ENCODE assay signal across 12 cellular contexts in the genomic region with DNA sequence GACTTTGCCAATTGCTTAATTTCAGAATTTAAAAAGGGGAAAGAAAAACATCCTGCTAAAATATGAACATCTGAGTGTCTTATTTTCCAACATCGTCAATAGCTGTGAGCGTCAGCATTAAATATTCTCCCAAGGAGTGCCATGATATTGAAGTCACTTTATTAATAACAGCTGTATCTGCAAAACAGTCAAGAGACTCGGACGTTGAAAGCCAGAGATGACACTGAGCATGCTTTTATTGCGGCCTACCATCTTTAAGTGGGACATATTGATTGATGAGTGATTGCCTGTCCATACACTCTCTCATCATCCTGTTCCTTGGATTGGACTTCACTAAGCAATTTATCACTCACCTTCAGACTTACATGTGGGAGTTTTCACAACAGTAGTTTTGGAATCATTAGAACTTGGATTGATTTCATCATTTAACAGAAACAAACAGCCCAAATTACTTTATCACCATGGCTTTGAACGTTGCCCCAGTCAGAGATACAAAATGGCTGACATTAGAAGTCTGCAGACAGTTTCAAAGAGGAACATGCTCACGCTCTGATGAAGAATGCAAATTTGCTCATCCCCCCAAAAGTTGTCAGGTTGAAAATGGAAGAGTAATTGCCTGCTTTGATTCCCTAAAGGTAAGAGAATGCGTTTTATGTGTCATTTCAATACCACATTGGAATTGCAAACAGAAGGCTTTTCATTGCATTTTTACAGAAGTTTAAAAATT. TPM values are rescaled to one million over a fixed set of nuclear protein-coding genes. Genes with fewer than 3 reads are reported as not detected.
DNase-seq lines count a peak whose midpoint lies in the region; ATAC-seq, FAIRE-seq and TF ChIP-seq lines count a peak whose summit lies in the region.
"Had no signal": no experiment of that assay in that cellular context is flagged by ENCODE, and none has a peak within 500 bp of the region (broad histone marks: within the 10 kb centered on the region; RNA-seq: fewer than 3 reads in every experiment).

No MANE protein-coding gene starts in this region.

- H3K27ac ChIP-seq in A673 (ENCODE audit: low read depth, low read length, poor library complexity, severe bottlenecking) (no peak overlapping the region), PC-3 (ENCODE audit: low read length) (0 out of 2 replicates have a peak overlapping the region, but pooled peaks have one; percentile 76), endothelial cell of umbilical vein (ENCODE audit: insufficient read depth, low read depth, low read length) (peak overlapping the region; percentile 82)

- FAIRE-seq in endothelial cell of umbilical vein (lab: Jason Lieb, UNC) = no peak

- H3K4me3 ChIP-seq in A673 (ENCODE audit: low read depth, low read length, poor library complexity, severe bottlenecking) (no peak overlapping the region), PC-3 (ENCODE audit: low read length) (no peak overlapping the region), endothelial cell of umbilical vein (replicated peaks in 1 of 3; ENCODE audit: insufficient read depth in 1 of 3, low read depth in 1 of 3, low read length in 3 of 3) (no peak overlapping the region)

- peaks cover 31% of the 10 kb centered on the region for H3K4me1 ChIP-seq in A673 (ENCODE audit: insufficient read depth, low read length, poor library complexity, severe bottlenecking)
- H3K4me1 ChIP-seq in PC-3 (ENCODE audit: insufficient read depth, low read length) = peaks cover 62% of the 10 kb centered on the region
- peaks cover 79% of the 10 kb centered on the region for H3K4me1 ChIP-seq in endothelial cell of umbilical vein (ENCODE audit: control insufficient read depth, extremely low read depth, insufficient read depth, low read length)

- peak overlapping the region; percentile 7 for H3K4me3 Mint-ChIP-seq in osteocyte (ENCODE audit: unreplicated experiment)
- H3K4me3 Mint-ChIP-seq: activated T-helper 1 cell treated with anti-CD3 and anti-CD28 coated beads, Interleukin-12 subunit alpha, Interleukin-12 subunit beta, Interleukin-2, Interleukin-4 antibody, amounts not matched to agents 30 ng/mL and 10 ng/mL and 1 ng/mL, durations not matched to agents 14 hours and 24 hours and 36 hours had no signal

- no peak for TF ChIP-seq POLR2A in endothelial cell of umbilical vein (IDR thresholded peaks at IDR 0.05; ENCODE audit: low read depth, low read length)

- BruUV-seq in A673 (replicated peaks; lab: Mats Ljungman, UMichigan) (TSS peak; percentile 33), PC-3 (replicated peaks; lab: Mats Ljungman, UMichigan) (TSS peak; percentile 37), endothelial cell of umbilical vein (replicated peaks; lab: Mats Ljungman, UMichigan) (TSS peak; percentile 25)

- no peaks in the 10 kb centered on the region for H4K20me1 ChIP-seq in PC-3 (ENCODE audit: low read length)
- H4K20me1 ChIP-seq in endothelial cell of umbilical vein (replicated peaks; ENCODE audit: control insufficient read depth, extremely low read depth, insufficient read depth, low read length) = peaks cover 3% of the 10 kb centered on the region

- H3K4me2 ChIP-seq in PC-3 (ENCODE audit: low read length) (peak overlapping the region; percentile 9; the same call in 1 of the 2 replicates), endothelial cell of umbilical vein (ENCODE audit: insufficient read depth, low read length) (peak overlapping the region; percentile 63)

- intact Hi-C loops in A673 (cut with micrococcal nuclease; ENCODE audit: unreplicated experiment) = no loop called here
- intact Hi-C loops in PC-3 (cut with micrococcal nuclease) = loop anchor here (2.0 kb wide), 1 partner anchor 19 kb away; no protein-coding TSS in a partner anchor
- intact Hi-C loops in endothelial cell of umbilical vein (cut with micrococcal nuclease) = loop anchor here (1.0 kb wide), 1 partner anchor 16 kb away; no protein-coding TSS in a partner anchor

- H3K27ac Mint-ChIP-seq in osteocyte (ENCODE audit: unreplicated experiment) = peak overlapping the region; percentile 92
- H3K27ac Mint-ChIP-seq: activated T-helper 1 cell treated with anti-CD3 and anti-CD28 coated beads, Interleukin-12 subunit alpha, Interleukin-12 subunit beta, Interleukin-2, Interleukin-4 antibody, amounts not matched to agents 30 ng/mL and 10 ng/mL and 1 ng/mL, durations not matched to agents 14 hours and 24 hours and 36 hours had no signal

- no peak overlapping the region for H3K9ac ChIP-seq in PC-3 (ENCODE audit: low read length)
- peak overlapping the region; percentile 69 for H3K9ac ChIP-seq in endothelial cell of umbilical vein (replicated peaks; ENCODE audit: extremely low read depth, insufficient read depth, low read length)

- H3K4me1 Mint-ChIP-seq in osteocyte (ENCODE audit: unreplicated experiment) = peaks cover 83% of the 10 kb centered on the region

- no peaks in the 10 kb centered on the region for H3K9me2 ChIP-seq in PC-3 (replicated peaks; ENCODE audit: low read length)

- H3K79me2 ChIP-seq in PC-3 (ENCODE audit: low read length) = peaks cover 30% of the 10 kb centered on the region
- peaks cover 80% of the 10 kb centered on the region for H3K79me2 ChIP-seq in endothelial cell of umbilical vein (ENCODE audit: control insufficient read depth, insufficient read depth, low read length)

- no peaks in the 10 kb centered on the region for H3F3A ChIP-seq in PC-3 (ENCODE audit: low read length, unreplicated experiment)

- dilution Hi-C loops in endothelial cell of umbilical vein (cut with MboI; ENCODE audit: extremely low pct_ligation_motif_present, low sequenced_read_pairs) = no loop called here

- POLR2A ChIA-PET in A673 (lab: Charles Lee; ENCODE audit: low non-redundant PET) (no interaction called here), PC-3 (lab: Charles Lee; ENCODE audit: unreplicated experiment) (no interaction called here), endothelial cell of umbilical vein (lab: Charles Lee) (interaction anchor here (1.0 kb wide), 1 partner anchor 16 kb away, joined by 3 read pairs; no protein-coding TSS in a partner anchor), GM10248 (lab: Yijun Ruan, JAX) (no interaction called here)

- H3K9me3 ChIP-seq in A673 (ENCODE audit: low read depth, low read length, poor library complexity, severe bottlenecking) (no peaks in the 10 kb centered on the region), PC-3 (ENCODE audit: low read length) (no peaks in the 10 kb centered on the region), endothelial cell of umbilical vein (replicated peaks; ENCODE audit: control insufficient read depth, insufficient read depth, low read length) (no peaks in the 10 kb centered on the region)

- CTCF ChIA-PET in A673 (lab: Charles Lee) (no interaction called here), PC-3 (lab: Charles Lee) (no interaction called here), endothelial cell of umbilical vein (lab: Charles Lee) (interaction anchor here (0.8 to 2.6 kb wide), 17 partner anchors 9 to 166 kb away, joined by 3 to 14 read pairs (median 3); no protein-coding TSS in a partner anchor), GM10248 (lab: Yijun Ruan, JAX) (interaction anchor here (1.2 kb wide), 1 partner anchor 18 kb away, joined by 3 read pairs; no protein-coding TSS in a partner anchor)

- H3K36me3 ChIP-seq in A673 (ENCODE audit: insufficient read depth, low read length, poor library complexity, severe bottlenecking) = no peaks in the 10 kb centered on the region
- 0 out of 2 replicates have a peak, but pooled peaks cover 3% of the 10 kb centered on the region for H3K36me3 ChIP-seq in PC-3 (ENCODE audit: low read depth, low read length)
- H3K36me3 ChIP-seq in endothelial cell of umbilical vein (ENCODE audit: control insufficient read depth in 2 of 2, extremely low read depth in 1 of 2, insufficient read depth in 2 of 2, low read length in 2 of 2) = peaks cover 0 to 12% of the 10 kb centered on the region in 2 experiments

- DNase-seq in A673 (ENCODE audit: low spot score) = no peak
- no peak for DNase-seq in PC-3
- DNase-seq in endothelial cell of umbilical vein (ENCODE audit: low read depth, low spot score) = no peak
- DNase-seq in osteocyte (ENCODE audit: extremely low spot score, unreplicated experiment) = no peak
- no peak for DNase-seq in LoVo (ENCODE audit: low spot score)
- no peak for DNase-seq in GM10248 (ENCODE audit: extremely low spot score)
- no peak for DNase-seq in HuH-7.5 (ENCODE audit: low spot score)
- DNase-seq: COR-L47, NCI-H1436 had no signal

- H2AFZ ChIP-seq in PC-3 (ENCODE audit: low read length) = no peak overlapping the region
- H2AFZ ChIP-seq in endothelial cell of umbilical vein (ENCODE audit: low read depth, low read length) = no peak overlapping the region

- no peak for TF ChIP-seq CTCF in A673 (conservative IDR thresholded peaks at IDR 0.05; ENCODE audit: low read depth, low read length)
- TF ChIP-seq CTCF in PC-3 (conservative IDR thresholded peaks at IDR 0.05; ENCODE audit: low read depth, low read length) = no peak
- no peak for TF ChIP-seq CTCF in endothelial cell of umbilical vein (IDR thresholded peaks at IDR 0.05; ENCODE audit: extremely low read depth in 1 of 2, insufficient read depth in 1 of 2, low read depth in 1 of 2, low read length in 2 of 2)
- no peak for TF ChIP-seq CTCF in osteocyte (IDR thresholded peaks at IDR 0.05)
- no peak for TF ChIP-seq CTCF in GM10248 (IDR thresholded peaks at IDR 0.05; ENCODE audit: control extremely low read depth, extremely low read depth, low read depth, missing control alignments)

- H3K27me3 Mint-ChIP-seq in osteocyte (ENCODE audit: unreplicated experiment) = no peaks in the 10 kb centered on the region
- H3K27me3 Mint-ChIP-seq: natural killer cell treated with Interleukin-12 subunit alpha and Interleukin-12 subunit beta and Interleukin-15 and Interleukin-18, amount 100 ng/mL, for 72 hours had no signal

- H3K36me3 Mint-ChIP-seq in osteocyte (ENCODE audit: unreplicated experiment) = peaks cover 14% of the 10 kb centered on the region

- H3K9me3 Mint-ChIP-seq in osteocyte (ENCODE audit: unreplicated experiment) = no peaks in the 10 kb centered on the region
- H3K9me3 Mint-ChIP-seq: activated T-helper 1 cell treated with anti-CD3 and anti-CD28 coated beads, Interleukin-12 subunit alpha, Interleukin-12 subunit beta, Interleukin-2, Interleukin-4 antibody, amounts not matched to agents 30 ng/mL and 10 ng/mL and 1 ng/mL, durations not matched to agents 14 hours and 24 hours and 36 hours; natural killer cell treated with Interleukin-12 subunit alpha and Interleukin-12 subunit beta and Interleukin-15 and Interleukin-18, amount 100 ng/mL, for 72 hours had no signal

- no peak for ATAC-seq in PC-3
- ATAC-seq in HG03108 (IDR thresholded peaks at IDR 0.05; ENCODE audit: unreplicated experiment) = no peak
- ATAC-seq: natural killer cell treated with Interleukin-12 subunit alpha and Interleukin-12 subunit beta and Interleukin-15 and Interleukin-18, amount 100 ng/mL, for 72 hours had no signal

- H3K9me1 ChIP-seq in endothelial cell of umbilical vein (replicated peaks; ENCODE audit: control insufficient read depth, extremely low read depth, insufficient read depth, low read length) = no peaks in the 10 kb centered on the region

- H3K27me3 ChIP-seq in A673 (replicated peaks; ENCODE audit: insufficient read depth, low read depth, low read length, poor library complexity) (no peaks in the 10 kb centered on the region), PC-3 (ENCODE audit: low read length) (no peaks in the 10 kb centered on the region), endothelial cell of umbilical vein (ENCODE audit: control insufficient read depth in 2 of 2, insufficient read depth in 2 of 2, low read length in 2 of 2) (no peaks in the 10 kb centered on the region)

RNA-seq across cellular contexts. Expression of a gene that starts 53.8 kb away (rescaled TPM):
- total RNA-seq in A673 (2021) = 12.0 TPM in 2 replicates
- 10.3 and 17.8 TPM in 2 replicates for total RNA-seq in PC-3 (2014; rRNA removed)
- 75.6 and 76.5 TPM in 2 replicates for total RNA-seq in endothelial cell of umbilical vein
- polyA plus RNA-seq in endothelial cell of umbilical vein = 23.2 and 32.9 TPM in 2 replicates
- polyA plus RNA-seq in endothelial cell of umbilical vein (2011; cell fraction: cytosol; rRNA removed) = 28.8 and 30.4 TPM in 2 replicates
- 49.5 and 54.3 TPM in 2 replicates for polyA plus RNA-seq in endothelial cell of umbilical vein (2011; cell fraction: nucleus; rRNA removed)
- polyA plus RNA-seq in endothelial cell of umbilical vein (2012) = 57.3 and 67.5 TPM in 2 replicates
- 99.8 and 107 TPM in 2 replicates for polyA minus RNA-seq in endothelial cell of umbilical vein
- 27.8 TPM for polyA minus RNA-seq in endothelial cell of umbilical vein (2011; cell fraction: cytosol; rRNA and poly(A)+ RNA removed)
- polyA minus RNA-seq in endothelial cell of umbilical vein (2011; cell fraction: nucleus; rRNA and poly(A)+ RNA removed) = 148 and 189 TPM in 2 replicates
- total RNA-seq in osteocyte = 66.6 and 71.8 TPM in 2 replicates

Comparison
In these comparisons a context has a peak if more than half of its experiments do, and no peak if none do; other contexts are left out.
1. CTCF ChIA-PET loops: an anchor here in endothelial cell of umbilical vein (0.8 to 2.6 kb wide) and GM10248 (1.2 kb wide); none called in A673 and PC-3.